In the genomic region with DNA sequence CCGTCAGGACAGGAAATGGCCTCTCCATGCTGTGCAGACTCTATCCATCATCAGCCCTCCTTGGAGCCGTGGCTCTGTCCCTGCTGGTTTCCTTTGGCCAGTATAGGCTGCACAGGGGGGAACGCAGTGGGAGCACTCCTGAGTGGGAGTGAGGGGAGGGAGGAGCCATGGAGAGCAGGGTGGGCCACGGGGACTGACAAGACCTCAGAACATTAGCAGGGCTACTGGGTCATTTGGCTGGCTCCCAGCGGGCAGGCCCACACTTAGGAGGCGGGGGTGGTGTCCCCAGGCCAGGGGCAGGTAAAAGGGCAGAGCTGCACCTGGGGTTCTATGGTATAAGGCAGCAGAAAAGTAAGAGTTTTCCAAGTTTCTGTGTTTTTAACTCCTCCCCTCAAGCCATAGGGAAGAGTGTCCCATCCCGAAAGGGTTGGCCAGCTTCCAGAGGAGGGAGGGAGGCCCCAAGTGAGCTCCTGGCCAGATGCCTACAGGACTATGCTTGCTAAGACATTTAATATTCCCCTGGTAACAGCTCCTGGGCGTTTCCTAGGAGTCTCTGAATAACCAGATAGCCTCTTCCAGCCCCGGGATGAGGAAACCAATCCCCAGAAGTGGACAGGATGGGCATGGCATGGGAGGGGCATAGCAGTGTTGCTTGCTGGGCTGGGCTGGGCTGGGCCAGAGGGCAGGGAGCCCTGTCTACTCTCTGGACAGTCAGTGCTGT, we compare ENCODE assay signal across 10 cellular contexts. TPM values are rescaled to one million over a fixed set of nuclear protein-coding genes. Genes with fewer than 3 reads are reported as not detected.
DNase-seq lines count a peak whose midpoint lies in the region; ATAC-seq and TF ChIP-seq lines count a peak whose summit lies in the region.
"Had no signal": no experiment of that assay in that cellular context is flagged by ENCODE, and none has a peak within 500 bp of the region (broad histone marks: within the 10 kb centered on the region; RNA-seq: fewer than 3 reads in every experiment).

No MANE protein-coding gene starts in this region.

- intact Hi-C loops in right cardiac atrium (cut with DNase I) (no loop called here), tibial artery (cut with DNase I; ENCODE audit: low total_unique reads) (no loop called here)

- no peak overlapping the region for H2AFZ ChIP-seq in trophoblast cell (ENCODE audit: insufficient read depth, low read length, poor library complexity)

- H2AK5ac ChIP-seq in trophoblast cell (ENCODE audit: low read length) = no peak overlapping the region

- H2BK12ac ChIP-seq in trophoblast cell (ENCODE audit: low read length) = no peak overlapping the region

- 44% methylated on average over 9 of the region's 9 CpGs for WGBS in right cardiac atrium
- WGBS in trophoblast cell (ENCODE audit: extremely low coverage, insufficient coverage, insufficient read length) = no CpG with 5 or more reads among the region's 9 CpGs

- no peak overlapping the region for H4K91ac ChIP-seq in trophoblast cell (ENCODE audit: low read depth, low read length)

- H3K4me3 ChIP-seq in right cardiac atrium (ENCODE audit: low read length) (no peak overlapping the region), tibial artery (no peak overlapping the region), trophoblast cell (ENCODE audit: low read depth, low read length) (no peak overlapping the region)

- H3K79me2 ChIP-seq in trophoblast cell (ENCODE audit: control insufficient read depth, insufficient read depth, low read length, poor library complexity) = no peaks in the 10 kb centered on the region

- H3K4me1 ChIP-seq in right cardiac atrium (ENCODE audit: control insufficient read depth, insufficient read depth, low read length) (peaks cover 12% of the 10 kb centered on the region), tibial artery (peaks cover 0 to 52% (median 27%) of the 10 kb centered on the region in 4 donors), trophoblast cell (ENCODE audit: control insufficient read depth in 1 of 2, insufficient read depth in 2 of 2, low read length in 2 of 2) (peaks cover 0 to 2% of the 10 kb centered on the region in 2 experiments)

- TF ChIP-seq CTCF in VCaP (conservative IDR thresholded peaks at IDR 0.05) (no peak), tibial artery (IDR thresholded peaks at IDR 0.05) (no peak)

- no peak overlapping the region for H3K9ac ChIP-seq in trophoblast cell (ENCODE audit: low read length)

- H3K9me3 ChIP-seq in right cardiac atrium (ENCODE audit: control insufficient read depth, low read length) (no peaks in the 10 kb centered on the region), tibial artery (no peaks in the 10 kb centered on the region), trophoblast cell (ENCODE audit: insufficient read depth, low read depth, low read length) (no peaks in the 10 kb centered on the region)

- no peaks in the 10 kb centered on the region for H3K79me1 ChIP-seq in trophoblast cell (ENCODE audit: low read length)

- ATAC-seq in right cardiac atrium = peak; percentile 80 to 84
- ATAC-seq in GM18867 (IDR thresholded peaks at IDR 0.05; ENCODE audit: unreplicated experiment) = no peak
- ATAC-seq in GM18498 (IDR thresholded peaks at IDR 0.05; ENCODE audit: unreplicated experiment) = no peak

- H3K4ac ChIP-seq in trophoblast cell (ENCODE audit: low read depth, low read length) = no peak overlapping the region

- DNase-seq in NCI-H2171 treated with DMSO at 0.1 percent for 48 hours (lab: John Stamatoyannopoulos, UW) (peak; percentile 51), NCI-H2171 (lab: John Stamatoyannopoulos, UW) (no peak), right cardiac atrium (peak; percentile 79 to 86 (median 84)), tibial artery (peak; percentile 53 to 83), trophoblast cell (no peak)
- DNase-seq: AML-193, NCI-H1694 had no signal

- no peak overlapping the region for H4K12ac ChIP-seq in trophoblast cell (ENCODE audit: low read depth, low read length)

- no peak overlapping the region for H3K4me2 ChIP-seq in trophoblast cell (ENCODE audit: low read length)

- no peak overlapping the region for H2BK5ac ChIP-seq in trophoblast cell (ENCODE audit: low read depth, low read length, poor library complexity)

- no peak overlapping the region for H3K18ac ChIP-seq in trophoblast cell (ENCODE audit: low read length)

- H3K23ac ChIP-seq in trophoblast cell (ENCODE audit: low read length) = no peak overlapping the region

- no peak overlapping the region for H4K8ac ChIP-seq in trophoblast cell (ENCODE audit: low read depth, low read length)

- no peak overlapping the region for H2BK120ac ChIP-seq in trophoblast cell (ENCODE audit: insufficient read depth, low read length, poor library complexity)

- H3K27me3 ChIP-seq in right cardiac atrium (ENCODE audit: control insufficient read depth, insufficient read depth) = no peaks in the 10 kb centered on the region
- no peaks in the 10 kb centered on the region for H3K27me3 ChIP-seq in tibial artery
- no peaks in the 10 kb centered on the region for H3K27me3 ChIP-seq in trophoblast cell (ENCODE audit: insufficient read depth, low read length)

- no peaks in the 10 kb centered on the region for H3K36me3 ChIP-seq in tibial artery
- H3K36me3 ChIP-seq in trophoblast cell (ENCODE audit: control insufficient read depth in 1 of 2, insufficient read depth in 2 of 2, low read length in 2 of 2) = no peaks in the 10 kb centered on the region

- H3K14ac ChIP-seq in trophoblast cell (ENCODE audit: low read length) = no peak overlapping the region

- peak overlapping the region; percentile 16; the same call in 1 of the 2 replicates for H3K27ac ChIP-seq in VCaP
- no peak overlapping the region for H3K27ac ChIP-seq in right cardiac atrium (ENCODE audit: low read length)
- peak overlapping the region; percentile 44 to 56 for H3K27ac ChIP-seq in tibial artery
- H3K27ac ChIP-seq in trophoblast cell (ENCODE audit: low read depth, low read length) = no peak overlapping the region

RNA-seq across cellular contexts. Expression of gene OPN4, which starts 5.5 kb away (rescaled TPM):
- 1 to 10 TPM in 2 of 4 donors, under 1 TPM in 2; 0.32 to 1.2 (median 0.95) TPM for total RNA-seq in right cardiac atrium
- 0.93 TPM for polyA plus RNA-seq in right cardiac atrium
- polyA plus RNA-seq in trophoblast cell (2013) = not detected in 2 replicates

RNA-seq across cellular contexts. Expression of gene LDB3, which starts 19.4 kb away (rescaled TPM):
- total RNA-seq in right cardiac atrium = 1,000 to 10,000 TPM in 1 of 4 donors, 100 to 1,000 TPM in 3; 738 to 1,111 (median 934) TPM
- 1,223 TPM for polyA plus RNA-seq in right cardiac atrium
- polyA plus RNA-seq in trophoblast cell (2013) = 0.11 and 0.24 TPM in 2 replicates

Comparison
In these comparisons a context has a peak if more than half of its experiments do, and no peak if none do; other contexts are left out.
1. DNase-seq: peak in NCI-H2171 treated with DMSO at 0.1 percent for 48 hours (single experiment), right cardiac atrium (3 of 3) and tibial artery (2 of 2); none in NCI-H2171 (single experiment) and trophoblast cell (0 of 2).
2. H3K27ac ChIP-seq: peak in VCaP (single experiment) and tibial artery (2 of 2); none in right cardiac atrium (single experiment) and trophoblast cell (single experiment).
3. ATAC-seq: peak in right cardiac atrium (2 of 2); none in GM18867 (single experiment) and GM18498 (single experiment).